31 cellular contexts compared by ENCODE assay signal in the genomic region with DNA sequence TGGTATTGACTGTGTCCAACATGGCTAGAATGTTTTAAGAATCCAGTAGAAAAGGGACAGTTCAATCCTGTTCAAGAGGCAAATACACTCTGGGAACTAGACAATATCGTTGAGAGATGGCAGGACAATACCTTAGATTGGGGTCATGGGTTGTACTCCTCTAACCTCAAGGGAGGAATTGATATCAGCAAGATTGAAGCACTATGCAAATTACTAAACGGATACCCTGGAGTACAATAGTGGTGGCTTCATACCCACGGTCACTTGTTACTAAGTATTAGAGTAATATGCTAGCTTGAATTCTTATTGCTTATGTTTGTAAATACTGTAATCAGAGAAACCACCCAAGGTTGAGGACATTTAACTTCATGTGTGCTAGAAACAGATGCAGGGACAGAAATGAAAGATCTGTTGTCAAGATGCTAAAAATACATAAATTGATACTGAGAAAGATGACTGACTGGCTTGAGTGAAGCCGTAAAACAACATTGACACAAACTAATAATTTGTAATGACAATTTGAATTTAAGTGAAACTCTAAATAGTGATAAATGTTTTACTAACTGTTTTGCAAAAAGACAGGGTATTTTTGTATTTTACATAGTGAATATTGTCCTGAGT.
"Had no signal": no experiment of that assay in that cellular context is flagged by ENCODE, and none has a peak within 500 bp of the region (broad histone marks: within the 10 kb centered on the region; RNA-seq: fewer than 3 reads in every experiment).

No MANE protein-coding gene starts in this region.

- FAIRE-seq: endometrium had no signal

- H3K4me3 ChIP-seq: ascending aorta, breast epithelium, cardiac muscle cell, colonic mucosa, esophagus squamous epithelium, gastroesophageal sphincter, heart right ventricle, hepatocyte had no signal

- H3K36me3 Mint-ChIP-seq: activated CD4-positive, alpha-beta memory T cell treated with anti-CD3 and anti-CD28 coated beads for 36 hours; activated CD8-positive, alpha-beta memory T cell treated with anti-CD3 and anti-CD28 coated beads, Interleukin-2, amount 10 ng/mL, durations not matched to agents 7 days and 5 days; activated naive CD4-positive, alpha-beta T cell treated with anti-CD3 and anti-CD28 coated beads, Interleukin-2, amount 10 ng/mL, durations not matched to agents 7 days and 5 days; activated naive CD8-positive, alpha-beta T cell treated with anti-CD3 and anti-CD28 coated beads, Interleukin-2, amount 10 ng/mL, durations not matched to agents 7 days and 5 days; brain had no signal

- H3K27ac ChIP-seq: ascending aorta, breast epithelium, cardiac muscle cell, colonic mucosa, epithelial cell of prostate, esophagus squamous epithelium, gastroesophageal sphincter, heart right ventricle, hepatocyte had no signal

- H3K27me3 Mint-ChIP-seq: activated CD4-positive, alpha-beta memory T cell treated with anti-CD3 and anti-CD28 coated beads for 36 hours; activated CD4-positive, alpha-beta T cell treated with anti-CD3 and anti-CD28 coated beads for 36 hours; activated CD4-positive, alpha-beta T cell treated with anti-CD3 and anti-CD28 coated beads, Interleukin-2, amount 10 ng/mL, durations not matched to agents 24 days and 14 days; activated CD8-positive, alpha-beta memory T cell treated with anti-CD3 and anti-CD28 coated beads, Interleukin-2, amount 10 ng/mL, durations not matched to agents 7 days and 5 days; activated naive CD4-positive, alpha-beta T cell treated with anti-CD3 and anti-CD28 coated beads, Interleukin-2, amount 10 ng/mL, durations not matched to agents 7 days and 5 days; activated naive CD8-positive, alpha-beta T cell treated with anti-CD3 and anti-CD28 coated beads, Interleukin-2, amount 10 ng/mL, durations not matched to agents 7 days and 5 days; activated T-cell treated with anti-CD3 and anti-CD28 coated beads, Interleukin-2, amount 50 U/mL, for 24 hours had no signal

- H3K79me2 ChIP-seq: hepatocyte had no signal

- H3K4me1 Mint-ChIP-seq: activated CD4-positive, alpha-beta T cell treated with anti-CD3 and anti-CD28 coated beads for 36 hours; activated CD4-positive, alpha-beta T cell treated with anti-CD3 and anti-CD28 coated beads, Interleukin-2, amount 10 ng/mL, durations not matched to agents 24 days and 14 days; activated CD8-positive, alpha-beta memory T cell treated with anti-CD3 and anti-CD28 coated beads, Interleukin-2, amount 10 ng/mL, durations not matched to agents 7 days and 5 days; activated naive CD4-positive, alpha-beta T cell treated with anti-CD3 and anti-CD28 coated beads, Interleukin-2, amount 10 ng/mL, durations not matched to agents 7 days and 5 days; activated naive CD8-positive, alpha-beta T cell treated with anti-CD3 and anti-CD28 coated beads, Interleukin-2, amount 10 ng/mL, durations not matched to agents 7 days and 5 days; brain had no signal

- H3K27me3 ChIP-seq: ascending aorta, breast epithelium, cardiac muscle cell, colonic mucosa, esophagus squamous epithelium, gastroesophageal sphincter, heart right ventricle, hepatocyte had no signal

- H3K27ac Mint-ChIP-seq: activated CD4-positive, alpha-beta memory T cell treated with anti-CD3 and anti-CD28 coated beads for 36 hours; activated CD4-positive, alpha-beta T cell treated with anti-CD3 and anti-CD28 coated beads for 36 hours; activated CD4-positive, alpha-beta T cell treated with anti-CD3 and anti-CD28 coated beads, Interleukin-2, amount 10 ng/mL, durations not matched to agents 24 days and 14 days; activated CD8-positive, alpha-beta memory T cell treated with anti-CD3 and anti-CD28 coated beads, Interleukin-2, amount 10 ng/mL, durations not matched to agents 7 days and 5 days; activated CD8-positive, alpha-beta T cell treated with anti-CD3 and anti-CD28 coated beads, Interleukin-2, amount 10 ng/mL, durations not matched to agents 7 days and 5 days; activated naive CD4-positive, alpha-beta T cell treated with anti-CD3 and anti-CD28 coated beads, Interleukin-2, amount 10 ng/mL, durations not matched to agents 7 days and 5 days; activated naive CD4-positive, alpha-beta T cell treated with anti-CD3 and anti-CD28 coated beads, Interleukin-2, amount 50 U/mL, for 72 hours; activated naive CD8-positive, alpha-beta T cell treated with anti-CD3 and anti-CD28 coated beads, Interleukin-2, amount 10 ng/mL, durations not matched to agents 7 days and 5 days; activated T-cell treated with anti-CD3 and anti-CD28 coated beads, Interleukin-2, amount 50 U/mL, for 24 hours; activated T-cell treated with anti-CD3 and anti-CD28 coated beads, Interleukin-2, amount 50 U/mL, for 72 hours; brain had no signal

- H3K4me1 ChIP-seq: ascending aorta, breast epithelium, colonic mucosa, esophagus squamous epithelium, gastroesophageal sphincter, heart right ventricle had no signal

- H3K9me3 Mint-ChIP-seq: activated CD4-positive, alpha-beta T cell treated with anti-CD3 and anti-CD28 coated beads, Interleukin-2, amount 10 ng/mL, durations not matched to agents 24 days and 14 days; activated naive CD4-positive, alpha-beta T cell treated with anti-CD3 and anti-CD28 coated beads, Interleukin-2, amount 50 U/mL, for 72 hours had no signal

- H3K9me3 ChIP-seq: ascending aorta, breast epithelium, colonic mucosa, esophagus squamous epithelium, gastroesophageal sphincter had no signal

- H3K4me2 ChIP-seq: hepatocyte had no signal

- ATAC-seq: activated CD4-positive, alpha-beta T cell treated with anti-CD3 and anti-CD28 coated beads for 36 hours; activated CD8-positive, alpha-beta memory T cell treated with anti-CD3 and anti-CD28 coated beads, Interleukin-2, amount 10 ng/mL, durations not matched to agents 7 days and 5 days; activated CD8-positive, alpha-beta T cell treated with anti-CD3 and anti-CD28 coated beads, Interleukin-2, amount 10 ng/mL, durations not matched to agents 7 days and 5 days; activated naive CD4-positive, alpha-beta T cell treated with anti-CD3 and anti-CD28 coated beads, Interleukin-2, amount 50 U/mL, for 72 hours; activated T-cell treated with anti-CD3 and anti-CD28 coated beads, Interleukin-2, amount 50 U/mL, for 72 hours; gastroesophageal sphincter; heart right ventricle had no signal

- H3K36me3 ChIP-seq: ascending aorta, breast epithelium, cardiac muscle cell, colonic mucosa, esophagus squamous epithelium, gastroesophageal sphincter, heart right ventricle had no signal

- H3K4me3 Mint-ChIP-seq: activated CD4-positive, alpha-beta memory T cell treated with anti-CD3 and anti-CD28 coated beads for 36 hours; activated CD4-positive, alpha-beta T cell treated with anti-CD3 and anti-CD28 coated beads for 36 hours; activated CD4-positive, alpha-beta T cell treated with anti-CD3 and anti-CD28 coated beads, Interleukin-2, amount 10 ng/mL, durations not matched to agents 24 days and 14 days; activated CD8-positive, alpha-beta memory T cell treated with anti-CD3 and anti-CD28 coated beads, Interleukin-2, amount 10 ng/mL, durations not matched to agents 7 days and 5 days; activated CD8-positive, alpha-beta T cell treated with anti-CD3 and anti-CD28 coated beads, Interleukin-2, amount 10 ng/mL, durations not matched to agents 7 days and 5 days; activated naive CD4-positive, alpha-beta T cell treated with anti-CD3 and anti-CD28 coated beads, Interleukin-2, amount 10 ng/mL, durations not matched to agents 7 days and 5 days; activated naive CD8-positive, alpha-beta T cell treated with anti-CD3 and anti-CD28 coated beads, Interleukin-2, amount 10 ng/mL, durations not matched to agents 7 days and 5 days; activated T-cell treated with anti-CD3 and anti-CD28 coated beads, Interleukin-2, amount 50 U/mL, for 24 hours; activated T-cell treated with anti-CD3 and anti-CD28 coated beads, Interleukin-2, amount 50 U/mL, for 72 hours; brain had no signal

- DNase-seq: activated CD4-positive, alpha-beta memory T cell treated with anti-CD3 and anti-CD28 coated beads for 36 hours; activated CD4-positive, alpha-beta T cell treated with anti-CD3 and anti-CD28 coated beads for 36 hours; activated CD4-positive, alpha-beta T cell treated with anti-CD3 and anti-CD28 coated beads, Interleukin-2, amount 10 ng/mL, durations not matched to agents 24 days and 14 days; activated CD4-positive, CD25-positive, alpha-beta regulatory T cell; activated CD4-positive, CD25-positive, alpha-beta regulatory T cell treated with anti-CD3 and anti-CD28 coated beads, Interleukin-2, amount 50 U/mL, for 72 hours; activated CD8-positive, alpha-beta memory T cell treated with anti-CD3 and anti-CD28 coated beads, Interleukin-2, amount 10 ng/mL, durations not matched to agents 7 days and 5 days; activated CD8-positive, alpha-beta memory T cell treated with anti-CD3 and anti-CD28 coated beads, Interleukin-2, amount 50 U/mL, for 48 hours; activated CD8-positive, alpha-beta T cell treated with anti-CD3 and anti-CD28 coated beads, Interleukin-2, amount 10 ng/mL, durations not matched to agents 7 days and 5 days; activated gamma-delta T cell; activated naive CD4-positive, alpha-beta T cell; activated naive CD4-positive, alpha-beta T cell treated with anti-CD3 and anti-CD28 coated beads, Interleukin-2, amount 10 ng/mL, durations not matched to agents 7 days and 5 days; activated naive CD8-positive, alpha-beta T cell treated with anti-CD3 and anti-CD28 coated beads, Interleukin-2, amount 10 ng/mL, durations not matched to agents 7 days and 5 days; activated T-cell treated with anti-CD3 and anti-CD28 coated beads for 4 hours; activated T-cell treated with anti-CD3 and anti-CD28 coated beads, Interleukin-2, amount 50 U/mL, for 24 hours; activated T-cell treated with anti-CD3 and anti-CD28 coated beads, Interleukin-2, amount 50 U/mL, for 72 hours; central memory CD4-positive, alpha-beta T cell; cerebellar nuclear complex; colonic mucosa; effector CD8-positive, alpha-beta T cell; esophagus squamous epithelium; foreskin melanocyte; heart right ventricle had no signal

- H2AFZ ChIP-seq: hepatocyte had no signal
